Comparison of ENCODE assay signal across 28 cellular contexts in genomic region chr2:72153026-72153791, GRCh38. TPM values are rescaled to one million over a fixed set of nuclear protein-coding genes. Genes with fewer than 3 reads are reported as not detected.
A peak's percentile ranks its signal among the peaks of the same experiment; 100 is the strongest.
DNase-seq lines count a peak whose midpoint lies in the region; ATAC-seq, FAIRE-seq and TF ChIP-seq lines count a peak whose summit lies in the region.
"Had no signal": no experiment of that assay in that cellular context is flagged by ENCODE, and none has a peak within 500 bp of the region (broad histone marks: within the 10 kb centered on the region; RNA-seq: fewer than 3 reads in every experiment).

No MANE protein-coding gene starts in this region.

- WGBS in prostate gland: 92% methylated on average over 18 of the region's 18 CpGs

- peak overlapping the region; percentile 10; the same call in 1 of the 2 replicates for H2AFZ ChIP-seq in Loucy (ENCODE audit: low read length)

- H3K9me3 ChIP-seq in Loucy (ENCODE audit: insufficient read depth, low read depth, low read length) (no peaks in the 10 kb centered on the region), kidney (ENCODE audit: control insufficient read depth in 1 of 2, low read length in 2 of 2) (no peaks in the 10 kb centered on the region), prostate gland (no peaks in the 10 kb centered on the region)
- H3K9me3 ChIP-seq: Peyer's patch, SJCRH30, thyroid gland had no signal

- no peaks in the 10 kb centered on the region for H3F3A ChIP-seq in Loucy (ENCODE audit: low read depth)

- no peak overlapping the region for H3K9ac ChIP-seq in Loucy (ENCODE audit: low read depth, low read length, poor library complexity, severe bottlenecking)
- no peak overlapping the region for H3K9ac ChIP-seq in kidney (ENCODE audit: low read length in 2 of 2)

- H3K27me3 ChIP-seq in Loucy (ENCODE audit: insufficient read depth, low read length, poor library complexity, severe bottlenecking) (no peaks in the 10 kb centered on the region), prostate gland (replicated peaks; ENCODE audit: insufficient read depth) (no peaks in the 10 kb centered on the region)

- H3K9me2 ChIP-seq in Loucy (replicated peaks; ENCODE audit: low read depth, low read length): no peaks in the 10 kb centered on the region

- H3K79me2 ChIP-seq in Loucy (ENCODE audit: insufficient read depth, low read length): no peaks in the 10 kb centered on the region

- H3K36me3 Mint-ChIP-seq in immature natural killer cell: no peaks in the 10 kb centered on the region
- H3K36me3 Mint-ChIP-seq: CD4-positive, alpha-beta memory T cell had no signal

- H3K36me3 ChIP-seq in Loucy (ENCODE audit: insufficient read depth, low read length): no peaks in the 10 kb centered on the region
- H3K36me3 ChIP-seq in kidney (ENCODE audit: control insufficient read depth in 1 of 2, insufficient read depth in 2 of 2, low read length in 2 of 2): no peaks in the 10 kb centered on the region
- H3K36me3 ChIP-seq in prostate gland: no peaks in the 10 kb centered on the region
- H3K36me3 ChIP-seq: Peyer's patch, SJCRH30, thyroid gland had no signal

- no peak overlapping the region for H3K4me3 ChIP-seq in Loucy (ENCODE audit: low read length, poor library complexity, severe bottlenecking)
- no peak overlapping the region for H3K4me3 ChIP-seq in kidney (ENCODE audit: low read length in 2 of 2)
- no peak overlapping the region for H3K4me3 ChIP-seq in prostate gland
- H3K4me3 ChIP-seq: Peyer's patch, SJCRH30, thyroid gland had no signal

- no peak for ATAC-seq in activated CD4-positive, CD25-positive, alpha-beta regulatory T cell treated with anti-CD3 and anti-CD28 coated beads, Interleukin-2, amount 50 U/mL, for 24 hours
- ATAC-seq: activated T-helper 17 cell treated with anti-CD3 and anti-CD28 coated beads, Interleukin-2, amount 50 U/mL, for 72 hours; foreskin keratinocyte; left lobe of liver; T-helper 17 cell had no signal

- intact Hi-C loops in kidney (cut with DNase I): loop anchor here (5.0 kb wide), 1 partner anchor 606 kb away; no protein-coding TSS in a partner anchor
- intact Hi-C loops in prostate gland (cut with DNase I): loop anchor here (5.0 kb wide), 3 partner anchors 231 to 541 kb away; no protein-coding TSS in a partner anchor

- DNase-seq in activated CD4-positive, CD25-positive, alpha-beta regulatory T cell treated with anti-CD3 and anti-CD28 coated beads, Interleukin-2, amount 50 U/mL, for 72 hours: peak; percentile 16
- DNase-seq in kidney: peak; percentile 52
- DNase-seq in prostate gland (ENCODE audit: low spot score): peak; percentile 2
- DNase-seq in immature natural killer cell: no peak
- no peak for DNase-seq in NCI-H524 (lab: John Stamatoyannopoulos, UW)
- DNase-seq in substantia nigra (lab: John Stamatoyannopoulos, UW): no peak
- DNase-seq: 8988T; activated CD4-positive, alpha-beta T cell treated with anti-CD3 and anti-CD28 coated beads for 48 hours; CD4-positive, alpha-beta memory T cell; effector CD4-positive, alpha-beta T cell; erythroblast; foreskin keratinocyte; Kasumi-1; NCI-H1048; NCI-H187; NCI-H526 treated with DMSO at 0.1 percent for 48 hours; SJCRH30; stimulated activated CD4-positive, alpha-beta T cell treated with anti-CD3 and anti-CD28 coated beads, Interleukin-12 subunit alpha, Interleukin-12 subunit beta, amount 100 ng/mL, for 4 hours; stimulated activated CD4-positive, alpha-beta T cell treated with anti-CD3 and anti-CD28 coated beads, Interleukin-4, amount 100 ng/mL, for 24 hours; stimulated activated naive CD4-positive, alpha-beta T cell treated with Interleukin-2 at 50 U/mL for 16 hours; T-helper 17 cell; thyroid gland had no signal

- H3K27ac ChIP-seq in kidney (ENCODE audit: low read depth in 2 of 2, low read length in 2 of 2) (no peak overlapping the region), prostate gland (no peak overlapping the region), substantia nigra (ENCODE audit: low read depth, low read length, poor library complexity, severe bottlenecking) (no peak overlapping the region)
- H3K27ac ChIP-seq: foreskin keratinocyte, HL-60, Peyer's patch, SJCRH30, thyroid gland had no signal

- H4K20me1 ChIP-seq in Loucy (ENCODE audit: insufficient read depth, low read length, poor library complexity, severe bottlenecking): no peaks in the 10 kb centered on the region

- H3K27ac Mint-ChIP-seq in immature natural killer cell: no peak overlapping the region
- H3K27ac Mint-ChIP-seq: activated T-helper 17 cell treated with anti-CD3 and anti-CD28 coated beads, Interleukin-2, amount 50 U/mL, for 72 hours; CD4-positive, alpha-beta memory T cell; T-helper 17 cell had no signal

- TF ChIP-seq POLR2A in prostate gland (IDR thresholded peaks at IDR 0.05): no peak

- no peaks in the 10 kb centered on the region for H3K9me3 Mint-ChIP-seq in immature natural killer cell
- H3K9me3 Mint-ChIP-seq: activated T-helper 17 cell treated with anti-CD3 and anti-CD28 coated beads, Interleukin-2, amount 50 U/mL, for 72 hours had no signal

- H3K4me1 ChIP-seq in Loucy (ENCODE audit: insufficient read depth, low read length, poor library complexity, severe bottlenecking): no peaks in the 10 kb centered on the region
- peaks cover 3 to 12% of the 10 kb centered on the region in 2 donors for H3K4me1 ChIP-seq in kidney (ENCODE audit: control insufficient read depth in 1 of 2, insufficient read depth in 1 of 2, low read depth in 1 of 2, low read length in 2 of 2)
- peaks cover 3% of the 10 kb centered on the region for H3K4me1 ChIP-seq in prostate gland (replicated peaks)
- H3K4me1 ChIP-seq: foreskin keratinocyte, SJCRH30 had no signal

- no peak for FAIRE-seq in kidney (lab: Jason Lieb, UNC)

- H3K4me1 Mint-ChIP-seq in immature natural killer cell: peaks cover 18 to 23% of the 10 kb centered on the region in 2 donors

- TF ChIP-seq CTCF in Loucy (conservative IDR thresholded peaks at IDR 0.05; ENCODE audit: low read length) (no peak), kidney (IDR thresholded peaks at IDR 0.05; ENCODE audit: borderline replicate concordance, extremely low read depth, insufficient read depth) (no peak), prostate gland (IDR thresholded peaks at IDR 0.05) (no peak)

- H3K4me2 ChIP-seq in Loucy (ENCODE audit: low read depth, low read length, poor library complexity, severe bottlenecking): no peak overlapping the region

- H3K4me3 Mint-ChIP-seq in immature natural killer cell: no peak overlapping the region
- H3K4me3 Mint-ChIP-seq: activated T-helper 17 cell treated with anti-CD3 and anti-CD28 coated beads, Interleukin-2, amount 50 U/mL, for 72 hours; T-helper 17 cell had no signal

- peaks cover 13 to 28% (median 16%) of the 10 kb centered on the region in 3 donors for H3K27me3 Mint-ChIP-seq in immature natural killer cell (ENCODE audit: low read depth in 3 of 3)

RNA-seq across cellular contexts. Expression of gene CYP26B1, which starts 5.5 kb away (rescaled TPM):
- total RNA-seq in kidney: 2.5 TPM
- polyA plus RNA-seq in kidney (ENCODE audit: insufficient read depth, low read depth, low replicate concordance): 3.1 TPM
- total RNA-seq in prostate gland: 10 to 100 TPM in 1 of 2 donors, under 1 TPM in 1; 0.91 to 68.2 TPM
- polyA plus RNA-seq in immature natural killer cell: not detected
- total RNA-seq: CD4-positive, alpha-beta memory T cell; T-helper 17 cell had no signal
- polyA plus RNA-seq: CD4-positive, alpha-beta memory T cell had no signal

Comparison
In these comparisons a context has a peak if more than half of its experiments do, and no peak if none do; other contexts are left out.
1. DNase-seq: peak in activated CD4-positive, CD25-positive, alpha-beta regulatory T cell treated with anti-CD3 and anti-CD28 coated beads, Interleukin-2, amount 50 U/mL, for 72 hours (single experiment), kidney (single experiment) and prostate gland (single experiment); none in immature natural killer cell (0 of 3), NCI-H524 (0 of 2) and substantia nigra (0 of 49).